8 cellular contexts compared by ENCODE assay signal in genomic region chr2:203453858-203454451, GRCh38.
A peak's percentile ranks its signal among the peaks of the same experiment; 100 is the strongest.
DNase-seq lines count a peak whose midpoint lies in the region; ATAC-seq and TF ChIP-seq lines count a peak whose summit lies in the region.

No MANE protein-coding gene starts in this region.

- no peaks in the 10 kb centered on the region for H4K20me1 ChIP-seq in GM23338 (replicated peaks; ENCODE audit: insufficient read depth)

- H3K9me3 Mint-ChIP-seq in GM23338 (no peaks in the 10 kb centered on the region), progenitor cell of endocrine pancreas (ENCODE audit: low read depth) (no peaks in the 10 kb centered on the region)

- no peak overlapping the region for H3K4me3 ChIP-seq in GM23338

- H3K27ac Mint-ChIP-seq in GM23338 (no peak overlapping the region), progenitor cell of endocrine pancreas (no peak overlapping the region)

- ATAC-seq in GM23338 (peak; percentile 45; the same call in 2 of the 3 replicates), HG03097 (IDR thresholded peaks at IDR 0.05; ENCODE audit: low FRiP score, unreplicated experiment) (no peak), HG03039 (IDR thresholded peaks at IDR 0.05; ENCODE audit: unreplicated experiment) (no peak)

- peaks cover 12% of the 10 kb centered on the region; the same call in 2 of the 3 replicates for H3K36me3 Mint-ChIP-seq in GM23338 (ENCODE audit: low read depth)
- H3K36me3 Mint-ChIP-seq in progenitor cell of endocrine pancreas (ENCODE audit: insufficient read depth): peaks cover 2% of the 10 kb centered on the region

- H3K27me3 ChIP-seq in GM23338 (ENCODE audit: insufficient read depth): no peaks in the 10 kb centered on the region

- H3K36me3 ChIP-seq in GM23338 (ENCODE audit: insufficient read depth): 0 out of 2 replicates have a peak, but pooled peaks cover 4% of the 10 kb centered on the region

- H3K4me1 Mint-ChIP-seq in GM23338 (no peaks in the 10 kb centered on the region), progenitor cell of endocrine pancreas (ENCODE audit: low read depth) (peaks cover 4% of the 10 kb centered on the region)

- no peak overlapping the region for H2AFZ ChIP-seq in GM23338

- no peaks in the 10 kb centered on the region for H3K9me2 ChIP-seq in GM23338 (ENCODE audit: insufficient read depth)

- H3F3A ChIP-seq in GM23338 (replicated peaks; ENCODE audit: low read depth): no peaks in the 10 kb centered on the region

- TF ChIP-seq CTCF in GM23338 (conservative IDR thresholded peaks at IDR 0.05; ENCODE audit: low read depth in 2 of 2) (peak; percentile 74 to 87), progenitor cell of endocrine pancreas (IDR thresholded peaks at IDR 0.05; ENCODE audit: unreplicated experiment) (peak; percentile 79)

- H3K4me1 ChIP-seq in GM23338 (ENCODE audit: insufficient read depth): no peaks in the 10 kb centered on the region

- H3K4me3 Mint-ChIP-seq in GM23338 (no peak overlapping the region), progenitor cell of endocrine pancreas (ENCODE audit: low read depth) (no peak overlapping the region)

- no peak overlapping the region for H3K27ac ChIP-seq in GM23338 (ENCODE audit: low read depth)

- H3K27me3 Mint-ChIP-seq in GM23338 (ENCODE audit: insufficient read depth, low read depth, poor library complexity): peaks cover 2% of the 10 kb centered on the region
- H3K27me3 Mint-ChIP-seq in progenitor cell of endocrine pancreas: no peaks in the 10 kb centered on the region

- no peak overlapping the region for H3K4me2 ChIP-seq in GM23338

- H3K79me2 ChIP-seq in GM23338 (replicated peaks; ENCODE audit: insufficient read depth): no peaks in the 10 kb centered on the region

- DNase-seq in DMS79 treated with DMSO at 0.1 percent for 48 hours (lab: John Stamatoyannopoulos, UW) (peak; percentile 58), GM23338 (ENCODE audit: low spot score) (peak; percentile 57), NCI-H2196 treated with DMSO at 0.1 percent for 48 hours (lab: John Stamatoyannopoulos, UW; ENCODE audit: unreplicated experiment) (peak; percentile 67), germinal center (ENCODE audit: low spot score) (peak; percentile 55), progenitor cell of endocrine pancreas (ENCODE audit: low spot score, unreplicated experiment) (no peak)
- DNase-seq in activated CD4-positive, alpha-beta T cell treated with anti-CD3 and anti-CD28 coated beads, Interleukin-2, amount 50 U/mL, for 1 hour: peak; percentile 3

TF ChIP-seq in GM23338, 12 proteins besides CTCF, POLR2A, EP300 and RAD21:
- TF ChIP-seq, protein P1, sequence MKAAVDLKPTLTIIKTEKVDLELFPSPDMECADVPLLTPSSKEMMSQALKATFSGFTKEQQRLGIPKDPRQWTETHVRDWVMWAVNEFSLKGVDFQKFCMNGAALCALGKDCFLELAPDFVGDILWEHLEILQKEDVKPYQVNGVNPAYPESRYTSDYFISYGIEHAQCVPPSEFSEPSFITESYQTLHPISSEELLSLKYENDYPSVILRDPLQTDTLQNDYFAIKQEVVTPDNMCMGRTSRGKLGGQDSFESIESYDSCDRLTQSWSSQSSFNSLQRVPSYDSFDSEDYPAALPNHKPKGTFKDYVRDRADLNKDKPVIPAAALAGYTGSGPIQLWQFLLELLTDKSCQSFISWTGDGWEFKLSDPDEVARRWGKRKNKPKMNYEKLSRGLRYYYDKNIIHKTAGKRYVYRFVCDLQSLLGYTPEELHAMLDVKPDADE (IDR thresholded peaks at IDR 0.05): no peak
